ENCODE assay signal across 16 cellular contexts in the genomic region with DNA sequence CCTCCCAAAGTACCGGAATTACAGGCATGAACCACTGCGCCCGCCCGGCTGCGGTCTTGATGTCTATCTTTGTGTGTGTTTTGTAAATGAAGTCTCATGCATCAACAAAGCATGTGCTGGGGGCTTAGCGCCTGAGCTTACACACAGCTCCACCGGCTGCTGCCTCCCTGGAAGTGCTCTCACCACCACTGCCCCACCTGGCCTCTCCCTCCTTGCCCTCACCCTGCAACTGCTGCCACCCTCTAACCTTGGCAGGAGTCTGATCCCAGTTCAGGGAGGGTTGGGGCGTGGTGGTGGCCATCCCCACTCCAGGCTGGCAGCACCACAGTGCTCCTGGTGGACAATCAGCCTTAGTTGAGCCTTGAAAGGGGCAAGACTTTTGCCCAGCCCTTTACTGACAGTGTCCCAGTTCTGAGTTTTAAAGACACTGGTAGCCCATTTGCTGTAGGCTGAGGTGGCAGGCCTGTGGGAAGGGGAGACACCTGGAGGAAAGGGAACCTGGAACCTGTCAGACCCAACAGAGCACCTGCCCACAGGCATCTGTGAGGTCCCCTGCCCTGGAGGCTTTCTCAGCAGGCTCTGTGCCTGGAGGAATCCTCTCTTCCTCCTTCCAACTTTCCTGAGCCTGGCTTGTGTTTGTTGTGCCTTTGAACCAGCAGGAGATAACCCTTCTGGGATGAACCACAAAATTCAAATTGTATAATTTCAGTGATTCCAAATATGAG. TPM values are rescaled to one million over a fixed set of nuclear protein-coding genes. Genes with fewer than 3 reads are reported as not detected.
DNase-seq lines count a peak whose midpoint lies in the region; ATAC-seq, FAIRE-seq and TF ChIP-seq lines count a peak whose summit lies in the region.
"Had no signal": no experiment of that assay in that cellular context is flagged by ENCODE, and none has a peak within 500 bp of the region (broad histone marks: within the 10 kb centered on the region; RNA-seq: fewer than 3 reads in every experiment).

No MANE protein-coding gene starts in this region.

- POLR2A ChIA-PET in CD8-positive, alpha-beta T cell (lab: Charles Lee) = no interaction called here
- POLR2A ChIA-PET in CD4-positive, alpha-beta memory T cell (lab: Charles Lee; ENCODE audit: partially characterized antibody) = interaction anchor here (1.1 kb wide), 1 partner anchor 83 kb away, joined by 3 read pairs; no protein-coding TSS in a partner anchor

- H3K27ac Mint-ChIP-seq in T-helper 17 cell (peak overlapping the region; percentile 49), progenitor cell of endocrine pancreas (peak overlapping the region; percentile 97)
- H3K27ac Mint-ChIP-seq in CD8-positive, alpha-beta T cell = no peak overlapping the region
- no peak overlapping the region for H3K27ac Mint-ChIP-seq in CD4-positive, alpha-beta memory T cell
- H3K27ac Mint-ChIP-seq in activated naive CD4-positive, alpha-beta T cell treated with anti-CD3 and anti-CD28 coated beads, Interleukin-2, amount 50 U/mL, for 72 hours = peak overlapping the region in 1 of 2 donors; percentile 77
- H3K27ac Mint-ChIP-seq: activated CD4-positive, alpha-beta T cell treated with anti-CD3 and anti-CD28 coated beads for 36 hours had no signal

- H3K4me1 Mint-ChIP-seq in T-helper 17 cell (no peaks in the 10 kb centered on the region), progenitor cell of endocrine pancreas (ENCODE audit: low read depth) (peaks cover 57% of the 10 kb centered on the region)
- no peaks in the 10 kb centered on the region for H3K4me1 Mint-ChIP-seq in CD8-positive, alpha-beta T cell (ENCODE audit: low read depth)
- peaks cover 0 to 4% (median 0%) of the 10 kb centered on the region in 4 donors for H3K4me1 Mint-ChIP-seq in CD4-positive, alpha-beta memory T cell
- H3K4me1 Mint-ChIP-seq: activated CD4-positive, alpha-beta T cell treated with anti-CD3 and anti-CD28 coated beads for 36 hours had no signal

- no peaks in the 10 kb centered on the region for H3K27me3 ChIP-seq in keratinocyte (ENCODE audit: control insufficient read depth, extremely low read depth, insufficient read depth, low read length)
- no peaks in the 10 kb centered on the region for H3K27me3 ChIP-seq in CD8-positive, alpha-beta T cell (ENCODE audit: insufficient read depth, low read length)
- no peaks in the 10 kb centered on the region for H3K27me3 ChIP-seq in MG63
- H3K27me3 ChIP-seq in CD4-positive, alpha-beta memory T cell (ENCODE audit: insufficient read depth, low read length) = no peaks in the 10 kb centered on the region
- H3K27me3 ChIP-seq: heart right ventricle, SJCRH30 had no signal

- H3K36me3 Mint-ChIP-seq in T-helper 17 cell (ENCODE audit: low read depth) (no peaks in the 10 kb centered on the region), progenitor cell of endocrine pancreas (ENCODE audit: insufficient read depth) (peaks cover 6% of the 10 kb centered on the region)
- H3K36me3 Mint-ChIP-seq in CD8-positive, alpha-beta T cell = peaks cover 26% of the 10 kb centered on the region
- peaks cover 18% of the 10 kb centered on the region in 2 donors for H3K36me3 Mint-ChIP-seq in CD4-positive, alpha-beta memory T cell
- H3K36me3 Mint-ChIP-seq in activated naive CD4-positive, alpha-beta T cell treated with anti-CD3 and anti-CD28 coated beads, Interleukin-2, amount 50 U/mL, for 72 hours = no peaks in the 10 kb centered on the region

- no peak overlapping the region for H3K4me3 ChIP-seq in keratinocyte (ENCODE audit: control insufficient read depth in 2 of 3, extremely low read depth in 1 of 3, insufficient read depth in 2 of 3, low read depth in 1 of 3, low read length in 3 of 3)
- no peak overlapping the region for H3K4me3 ChIP-seq in CD8-positive, alpha-beta T cell (ENCODE audit: low read depth, low read length)
- no peak overlapping the region for H3K4me3 ChIP-seq in MG63
- no peak overlapping the region for H3K4me3 ChIP-seq in CD4-positive, alpha-beta memory T cell (ENCODE audit: low read length in 2 of 2)
- H3K4me3 ChIP-seq: heart right ventricle, SJCRH30 had no signal

- peaks cover 42% of the 10 kb centered on the region for H3K4me1 ChIP-seq in keratinocyte (ENCODE audit: control insufficient read depth, extremely low read depth, insufficient read depth, low read length)
- H3K4me1 ChIP-seq in CD8-positive, alpha-beta T cell (ENCODE audit: insufficient read depth, low read length) = no peaks in the 10 kb centered on the region
- no peaks in the 10 kb centered on the region for H3K4me1 ChIP-seq in CD4-positive, alpha-beta memory T cell (ENCODE audit: insufficient read depth, low read length)

- intact Hi-C loops in CD8-positive, alpha-beta T cell (cut with DNase I, micrococcal nuclease) = loop anchor here in 1 of 2 experiments (10.0 kb wide), 1 partner anchor 444 kb away; no protein-coding TSS in a partner anchor
- intact Hi-C loops in CD4-positive, alpha-beta memory T cell (cut with micrococcal nuclease) = loop anchor here (5.0 kb wide), 1 partner anchor 441 kb away; no protein-coding TSS in a partner anchor

- CTCF ChIA-PET in CD8-positive, alpha-beta T cell (lab: Charles Lee) = interaction anchor here (0.9 to 1.2 kb wide), 2 partner anchors 82 to 515 kb away, joined by 5 read pairs; no protein-coding TSS in a partner anchor
- CTCF ChIA-PET in CD4-positive, alpha-beta memory T cell (lab: Charles Lee; ENCODE audit: partially characterized antibody) = interaction anchor here (2.0 to 9.2 kb wide), 3 partner anchors 79 to 83 kb away, joined by 5 to 267 read pairs (median 24); no protein-coding TSS in a partner anchor

- dilution Hi-C loops in keratinocyte (cut with MboI; ENCODE audit: extremely low pct_ligation_motif_present, low sequenced_read_pairs) = no loop called here

- H3K9me3 Mint-ChIP-seq in progenitor cell of endocrine pancreas (ENCODE audit: low read depth) = no peaks in the 10 kb centered on the region
- no peaks in the 10 kb centered on the region for H3K9me3 Mint-ChIP-seq in CD8-positive, alpha-beta T cell
- no peaks in the 10 kb centered on the region for H3K9me3 Mint-ChIP-seq in CD4-positive, alpha-beta memory T cell
- H3K9me3 Mint-ChIP-seq in activated naive CD4-positive, alpha-beta T cell treated with anti-CD3 and anti-CD28 coated beads, Interleukin-2, amount 50 U/mL, for 72 hours = no peaks in the 10 kb centered on the region

- H3K79me2 ChIP-seq in keratinocyte (ENCODE audit: control insufficient read depth, insufficient read depth, low read length) = no peaks in the 10 kb centered on the region

- no peak for ATAC-seq in T-helper 17 cell
- no peak for ATAC-seq in CD8-positive, alpha-beta T cell
- no peak for ATAC-seq in activated naive CD4-positive, alpha-beta T cell treated with anti-CD3 and anti-CD28 coated beads, Interleukin-2, amount 50 U/mL, for 72 hours
- ATAC-seq: activated CD4-positive, alpha-beta T cell treated with anti-CD3 and anti-CD28 coated beads for 36 hours had no signal

- no peak for FAIRE-seq in keratinocyte (lab: Jason Lieb, UNC)

- no peaks in the 10 kb centered on the region for H3K27me3 Mint-ChIP-seq in T-helper 17 cell
- H3K27me3 Mint-ChIP-seq in progenitor cell of endocrine pancreas = no peaks in the 10 kb centered on the region
- H3K27me3 Mint-ChIP-seq in CD8-positive, alpha-beta T cell (ENCODE audit: low read depth) = no peaks in the 10 kb centered on the region
- no peaks in the 10 kb centered on the region for H3K27me3 Mint-ChIP-seq in CD4-positive, alpha-beta memory T cell
- H3K27me3 Mint-ChIP-seq: activated CD4-positive, alpha-beta T cell treated with anti-CD3 and anti-CD28 coated beads for 36 hours had no signal

- H3K4me3 Mint-ChIP-seq in T-helper 17 cell = no peak overlapping the region
- no peak overlapping the region for H3K4me3 Mint-ChIP-seq in progenitor cell of endocrine pancreas (ENCODE audit: low read depth)
- no peak overlapping the region for H3K4me3 Mint-ChIP-seq in CD8-positive, alpha-beta T cell
- no peak overlapping the region for H3K4me3 Mint-ChIP-seq in CD4-positive, alpha-beta memory T cell
- H3K4me3 Mint-ChIP-seq: activated CD4-positive, alpha-beta T cell treated with anti-CD3 and anti-CD28 coated beads for 36 hours had no signal

- H3K9me3 ChIP-seq in T-helper 17 cell (ENCODE audit: control insufficient read depth, low read length, poor library complexity, severe bottlenecking) = no peaks in the 10 kb centered on the region
- H3K9me3 ChIP-seq in keratinocyte (ENCODE audit: control insufficient read depth, low read depth, low read length) = no peaks in the 10 kb centered on the region
- no peaks in the 10 kb centered on the region for H3K9me3 ChIP-seq in CD8-positive, alpha-beta T cell (ENCODE audit: low read length)
- no peaks in the 10 kb centered on the region for H3K9me3 ChIP-seq in MG63
- no peaks in the 10 kb centered on the region for H3K9me3 ChIP-seq in CD4-positive, alpha-beta memory T cell (ENCODE audit: control insufficient read depth in 1 of 2, low read length in 2 of 2)
- H3K9me3 ChIP-seq: heart right ventricle, SJCRH30 had no signal

- no peak overlapping the region for H3K9ac ChIP-seq in keratinocyte (ENCODE audit: control insufficient read depth, extremely low read depth, insufficient read depth, low read length)

- H3K36me3 ChIP-seq in keratinocyte (ENCODE audit: control insufficient read depth in 2 of 2, extremely low read depth in 1 of 2, insufficient read depth in 2 of 2, low read length in 2 of 2) (no peaks in the 10 kb centered on the region), MG63 (no peaks in the 10 kb centered on the region)
- peaks cover 7% of the 10 kb centered on the region for H3K36me3 ChIP-seq in CD8-positive, alpha-beta T cell (ENCODE audit: insufficient read depth, low read length)
- H3K36me3 ChIP-seq in CD4-positive, alpha-beta memory T cell (ENCODE audit: insufficient read depth, low read length) = peaks cover 6% of the 10 kb centered on the region

- no peaks in the 10 kb centered on the region for H4K20me1 ChIP-seq in keratinocyte (ENCODE audit: control insufficient read depth, extremely low read depth, insufficient read depth, low read length)

- H3K27ac ChIP-seq in keratinocyte (ENCODE audit: control insufficient read depth, insufficient read depth, low read length) = no peak overlapping the region
- H3K27ac ChIP-seq in CD8-positive, alpha-beta T cell (ENCODE audit: low read depth, low read length) = no peak overlapping the region
- no peak overlapping the region for H3K27ac ChIP-seq in CD4-positive, alpha-beta memory T cell (ENCODE audit: low read depth, low read length)
- H3K27ac ChIP-seq: heart right ventricle, SJCRH30 had no signal

- H3K4me2 ChIP-seq in keratinocyte (ENCODE audit: control insufficient read depth, extremely low read depth, insufficient read depth, low read depth, low read length) = no peak overlapping the region

- DNase-seq in ELF-1 (ENCODE audit: low read depth, low spot score) = peak; percentile 79
- no peak for DNase-seq in T-helper 17 cell
- DNase-seq in keratinocyte (ENCODE audit: low read depth, low spot score) = no peak
- no peak for DNase-seq in progenitor cell of endocrine pancreas (ENCODE audit: low spot score, unreplicated experiment)
- DNase-seq in CD8-positive, alpha-beta T cell = no peak
- no peak for DNase-seq in MG63
- DNase-seq in CD4-positive, alpha-beta memory T cell = no peak
- no peak for DNase-seq in activated naive CD4-positive, alpha-beta T cell treated with anti-CD3 and anti-CD28 coated beads, Interleukin-2, amount 50 U/mL, for 72 hours (ENCODE audit: low spot score in 2 of 2)
- DNase-seq: activated CD4-positive, alpha-beta T cell treated with anti-CD3 and anti-CD28 coated beads for 36 hours; activated CD8-positive, alpha-beta memory T cell treated with anti-CD3 and anti-CD28 coated beads, Interleukin-2, amount 50 U/mL, for 4 hours; activated naive CD4-positive, alpha-beta T cell treated with Interleukin-2 at 50 U/mL for 16 hours; HCEC 1CT; heart right ventricle; NCI-H1694; NCI-H446 had no signal

- no peaks in the 10 kb centered on the region for H3K9me1 ChIP-seq in keratinocyte (ENCODE audit: control insufficient read depth, extremely low read depth, insufficient read depth, low read length)

- no peak overlapping the region for H2AFZ ChIP-seq in keratinocyte (ENCODE audit: control insufficient read depth, low read length)

- TF ChIP-seq CTCF in keratinocyte (optimal IDR thresholded peaks at IDR 0.05 in 1 of 3, IDR thresholded peaks at IDR 0.05 in 1 of 3, conservative IDR thresholded peaks at IDR 0.05 in 1 of 3; ENCODE audit: extremely low read depth in 1 of 3, insufficient read depth in 2 of 3, low read length in 3 of 3) = peak in 2 of 3 experiments; percentile 17 to 23
- no peak for TF ChIP-seq CTCF in progenitor cell of endocrine pancreas (IDR thresholded peaks at IDR 0.05; ENCODE audit: unreplicated experiment)
- no peak for TF ChIP-seq CTCF in CD8-positive, alpha-beta T cell (IDR thresholded peaks at IDR 0.05)

RNA-seq across cellular contexts. Expression of gene WEE1, which starts 42.4 kb away (rescaled TPM):
- total RNA-seq in T-helper 17 cell (10 to 100 TPM; 20.8 to 24.9 TPM), progenitor cell of endocrine pancreas (154 and 179 TPM in 2 replicates)
- polyA plus RNA-seq in keratinocyte = 18.2 to 39.2 TPM (median 19.9 TPM) in 3 replicates
- polyA plus RNA-seq in keratinocyte (2011; ENCODE audit: low read depth) = 169 TPM
- 8.5 and 15.1 TPM in 2 replicates for polyA plus RNA-seq in keratinocyte (2011; cell fraction: cytosol; rRNA removed)
- polyA plus RNA-seq in keratinocyte (2011; cell fraction: nucleus; rRNA removed) = 29.7 and 38.1 TPM in 2 replicates
- 11.3 and 33.3 TPM in 2 replicates for polyA plus RNA-seq in keratinocyte (2012; ENCODE audit: low replicate concordance)
- 3.1 to 33.5 TPM (median 19.8 TPM) in 3 replicates for polyA minus RNA-seq in keratinocyte
- 10.6 TPM for polyA minus RNA-seq in keratinocyte (2011; cell fraction: cytosol; rRNA and poly(A)+ RNA removed)
- 16.2 and 29.6 TPM in 2 replicates for polyA minus RNA-seq in keratinocyte (2011; cell fraction: nucleus; rRNA and poly(A)+ RNA removed)
- total RNA-seq in CD8-positive, alpha-beta T cell = 1 to 10 TPM; 3.9 to 5.3 TPM
- total RNA-seq in MG63 (2014; rRNA removed; shearing (Covaris generic); ENCODE audit: low replicate concordance) = 34.8 and 35.6 TPM in 2 replicates
- 10 to 100 TPM; 11.1 to 11.7 TPM for total RNA-seq in CD4-positive, alpha-beta memory T cell
- polyA plus RNA-seq in CD4-positive, alpha-beta memory T cell = 1 to 10 TPM; 5.8 to 8.2 TPM
- total RNA-seq in activated naive CD4-positive, alpha-beta T cell treated with anti-CD3 and anti-CD28 coated beads, Interleukin-2, amount 50 U/mL, for 72 hours = 10 to 100 TPM; 39.8 to 52.3 TPM

Comparison
In these comparisons a context has a peak if more than half of its experiments do, and no peak if none do; other contexts are left out.
1. H3K27ac Mint-ChIP-seq: peak in T-helper 17 cell (single experiment) and progenitor cell of endocrine pancreas (single experiment); none in CD8-positive, alpha-beta T cell (single experiment) and CD4-positive, alpha-beta memory T cell (0 of 7).
2. CTCF ChIP-seq: peak in keratinocyte (2 of 3); none in progenitor cell of endocrine pancreas (single experiment) and CD8-positive, alpha-beta T cell (single experiment).